17 cellular contexts compared by ENCODE assay signal in the genomic region with DNA sequence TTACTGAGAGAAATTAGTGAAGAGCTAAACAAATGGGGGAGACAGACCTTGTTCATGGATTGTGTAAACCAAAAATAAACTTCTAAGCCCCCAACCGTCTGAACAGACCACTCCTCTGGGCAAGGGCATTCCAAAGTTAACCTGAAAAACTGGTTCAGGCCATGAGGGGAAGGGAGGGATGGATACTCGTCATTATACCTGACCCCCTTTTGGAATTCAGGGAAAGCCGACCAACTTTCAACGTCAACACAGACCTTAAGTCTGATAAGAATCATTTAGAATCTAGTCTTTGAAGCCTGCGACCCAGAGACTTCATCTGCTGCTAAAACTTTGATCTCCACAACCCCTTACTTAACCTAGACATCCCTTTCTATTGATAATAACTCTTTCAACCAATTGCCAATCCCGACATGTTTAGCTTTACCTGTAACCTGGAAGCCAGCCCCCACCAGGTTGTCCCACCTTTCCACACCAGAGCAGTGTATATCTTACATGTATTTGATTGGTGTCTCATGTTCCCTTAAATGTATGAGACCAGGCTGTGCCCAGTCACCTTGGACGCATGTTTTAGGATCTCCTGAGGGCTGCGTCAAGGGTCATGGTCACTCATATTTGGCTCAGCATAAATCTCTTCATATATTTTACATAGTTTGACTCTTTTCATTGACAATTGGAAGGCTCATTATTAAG. TPM values are rescaled to one million over a fixed set of nuclear protein-coding genes. Genes with fewer than 3 reads are reported as not detected.
DNase-seq lines count a peak whose midpoint lies in the region; ATAC-seq and TF ChIP-seq lines count a peak whose summit lies in the region.
"Had no signal": no experiment of that assay in that cellular context is flagged by ENCODE, and none has a peak within 500 bp of the region (broad histone marks: within the 10 kb centered on the region; RNA-seq: fewer than 3 reads in every experiment).

No MANE protein-coding gene starts in this region.

- DNase-seq in T-helper 1 cell (no peak), T-cell (no peak), mesothelial cell of epicardium (ENCODE audit: low spot score in 2 of 2, unreplicated experiment in 2 of 2) (peak in 1 of 2 experiments; percentile 0), GM23248 (no peak), NOMO-1 treated with dmso at 0.1 percent for 144 hours (lab: John Stamatoyannopoulos, UW; ENCODE audit: unreplicated experiment) (no peak)
- no peak for DNase-seq in activated CD4-positive, alpha-beta memory T cell treated with anti-CD3 and anti-CD28 coated beads, Interleukin-2, amount 10 ng/mL, durations not matched to agents 7 days and 5 days
- DNase-seq: COR-L47, NCI-H1436 treated with DMSO at 0.1 percent for 48 hours, NCI-H2081 treated with DMSO at 0.1 percent for 48 hours, NCI-H2227 treated with DMSO at 0.1 percent for 48 hours, NCI-H526 treated with DMSO at 0.1 percent for 48 hours, SK-N-SH had no signal

- H2AFZ ChIP-seq in GM23248, result no peak overlapping the region

- no peak overlapping the region for H3K27ac ChIP-seq in GM23248
- H3K27ac ChIP-seq: 22Rv1; BLaER1 treated with 17β-estradiol and CSF1 and Interleukin-3, amounts not matched to agents 10 nM and 100 nM had no signal

- no peak overlapping the region for H3K4me2 ChIP-seq in GM23248 (ENCODE audit: unreplicated experiment)
- H3K4me2 ChIP-seq: BLaER1 treated with 17β-estradiol and CSF1 and Interleukin-3, amounts not matched to agents 10 nM and 100 nM; SK-N-SH had no signal

- H3K4me1 Mint-ChIP-seq in T-helper 1 cell treated with Interleukin-12 subunit alpha and Interleukin-12 subunit beta and Interleukin-4 antibody, amounts not matched to agents 30 μg/mL and 1 μg/mL, for 36 hours (ENCODE audit: low read depth), result peaks cover 35% of the 10 kb centered on the region
- H3K4me1 Mint-ChIP-seq in T-cell, result peaks cover 30 to 35% (median 32%) of the 10 kb centered on the region in 3 donors
- peaks cover 46% of the 10 kb centered on the region for H3K4me1 Mint-ChIP-seq in mesothelial cell of epicardium
- peaks cover 47% of the 10 kb centered on the region for H3K4me1 Mint-ChIP-seq in stimulated activated memory B cell treated with anti-CD40 and anti-IgM and Interleukin-4, amounts not matched to agents 10 μg/mL and 1 μg/mL and 100 μg/mL, for 72 hours
- H3K4me1 Mint-ChIP-seq in activated CD4-positive, alpha-beta memory T cell treated with anti-CD3 and anti-CD28 coated beads, Interleukin-2, amount 10 ng/mL, durations not matched to agents 7 days and 5 days, result peaks cover 33% of the 10 kb centered on the region

- H3K27ac Mint-ChIP-seq in T-helper 1 cell treated with Interleukin-12 subunit alpha and Interleukin-12 subunit beta and Interleukin-4 antibody, amounts not matched to agents 30 μg/mL and 1 μg/mL, for 36 hours, result peak overlapping the region; percentile 31
- H3K27ac Mint-ChIP-seq in T-cell, result peak overlapping the region; percentile 24 to 79
- peak overlapping the region; percentile 70 for H3K27ac Mint-ChIP-seq in mesothelial cell of epicardium
- H3K27ac Mint-ChIP-seq in stimulated activated memory B cell treated with anti-CD40 and anti-IgM and Interleukin-4, amounts not matched to agents 10 μg/mL and 1 μg/mL and 100 μg/mL, for 72 hours, result peak overlapping the region; percentile 9
- H3K27ac Mint-ChIP-seq in activated CD4-positive, alpha-beta memory T cell treated with anti-CD3 and anti-CD28 coated beads, Interleukin-2, amount 10 ng/mL, durations not matched to agents 7 days and 5 days, result no peak overlapping the region

- WGBS in GM23248 (ENCODE audit: low coverage in 1 of 2, low lambda C conversion rate in 2 of 2, missing lambda C conversion rate in 2 of 2), 2 experiments, result 65 to 69% methylated on average over 8 of the region's 8 CpGs

- H3K9me2 ChIP-seq in GM23248 (ENCODE audit: insufficient read depth), result no peaks in the 10 kb centered on the region
- H3K9me2 ChIP-seq: SK-N-SH had no signal

- no peaks in the 10 kb centered on the region for H3K9me3 ChIP-seq in GM23248 (ENCODE audit: low read depth)
- H3K9me3 ChIP-seq: BLaER1 treated with 17β-estradiol and CSF1 and Interleukin-3, amounts not matched to agents 10 nM and 100 nM; SK-N-SH had no signal

- no peak for ATAC-seq in T-cell (replicated peaks in 1 of 4)
- ATAC-seq in stimulated activated memory B cell treated with anti-CD40 and anti-IgM and Interleukin-4, amounts not matched to agents 10 μg/mL and 1 μg/mL and 100 μg/mL, for 72 hours, result no peak
- ATAC-seq: HCT116 had no signal

- no peak overlapping the region for H3K4me3 Mint-ChIP-seq in T-helper 1 cell treated with Interleukin-12 subunit alpha and Interleukin-12 subunit beta and Interleukin-4 antibody, amounts not matched to agents 30 μg/mL and 1 μg/mL, for 36 hours
- no peak overlapping the region for H3K4me3 Mint-ChIP-seq in T-cell
- H3K4me3 Mint-ChIP-seq in mesothelial cell of epicardium, result no peak overlapping the region
- no peak overlapping the region for H3K4me3 Mint-ChIP-seq in stimulated activated memory B cell treated with anti-CD40 and anti-IgM and Interleukin-4, amounts not matched to agents 10 μg/mL and 1 μg/mL and 100 μg/mL, for 72 hours
- no peak overlapping the region for H3K4me3 Mint-ChIP-seq in activated CD4-positive, alpha-beta memory T cell treated with anti-CD3 and anti-CD28 coated beads, Interleukin-2, amount 10 ng/mL, durations not matched to agents 7 days and 5 days

- H3K79me2 ChIP-seq in GM23248 (ENCODE audit: insufficient read depth), result no peaks in the 10 kb centered on the region

- CTCF ChIA-PET in T-cell (lab: Charles Lee), result interaction anchor here in 1 of 2 donors (0.6 kb wide), 1 partner anchor 423 kb away, joined by 3 read pairs; no protein-coding TSS in a partner anchor
- CTCF ChIA-PET in activated CD4-positive, alpha-beta memory T cell treated with anti-CD3 and anti-CD28 coated beads, Interleukin-2, amount 10 ng/mL, durations not matched to agents 7 days and 5 days (lab: Charles Lee), result no interaction called here

- H3K9me3 Mint-ChIP-seq in T-helper 1 cell treated with Interleukin-12 subunit alpha and Interleukin-12 subunit beta and Interleukin-4 antibody, amounts not matched to agents 30 μg/mL and 1 μg/mL, for 36 hours, result no peaks in the 10 kb centered on the region
- H3K9me3 Mint-ChIP-seq in T-cell, result no peaks in the 10 kb centered on the region
- no peaks in the 10 kb centered on the region for H3K9me3 Mint-ChIP-seq in mesothelial cell of epicardium
- no peaks in the 10 kb centered on the region for H3K9me3 Mint-ChIP-seq in stimulated activated memory B cell treated with anti-CD40 and anti-IgM and Interleukin-4, amounts not matched to agents 10 μg/mL and 1 μg/mL and 100 μg/mL, for 72 hours
- H3K9me3 Mint-ChIP-seq in activated CD4-positive, alpha-beta memory T cell treated with anti-CD3 and anti-CD28 coated beads, Interleukin-2, amount 10 ng/mL, durations not matched to agents 7 days and 5 days, result no peaks in the 10 kb centered on the region

- no peaks in the 10 kb centered on the region for H3K36me3 Mint-ChIP-seq in T-helper 1 cell treated with Interleukin-12 subunit alpha and Interleukin-12 subunit beta and Interleukin-4 antibody, amounts not matched to agents 30 μg/mL and 1 μg/mL, for 36 hours (ENCODE audit: low read depth)
- no peaks in the 10 kb centered on the region for H3K36me3 Mint-ChIP-seq in T-cell
- H3K36me3 Mint-ChIP-seq in mesothelial cell of epicardium, result no peaks in the 10 kb centered on the region
- no peaks in the 10 kb centered on the region for H3K36me3 Mint-ChIP-seq in stimulated activated memory B cell treated with anti-CD40 and anti-IgM and Interleukin-4, amounts not matched to agents 10 μg/mL and 1 μg/mL and 100 μg/mL, for 72 hours
- no peaks in the 10 kb centered on the region for H3K36me3 Mint-ChIP-seq in activated CD4-positive, alpha-beta memory T cell treated with anti-CD3 and anti-CD28 coated beads, Interleukin-2, amount 10 ng/mL, durations not matched to agents 7 days and 5 days (ENCODE audit: low read depth)

- in situ Hi-C loops in GM23248 (cut with MboI), result no loop called here

- POLR2A ChIA-PET in T-cell (lab: Charles Lee), result no interaction called here
- POLR2A ChIA-PET in activated CD4-positive, alpha-beta memory T cell treated with anti-CD3 and anti-CD28 coated beads, Interleukin-2, amount 10 ng/mL, durations not matched to agents 7 days and 5 days (lab: Charles Lee), result interaction anchor here (0.6 to 1.1 kb wide), 2 partner anchors 12 to 15 kb away, joined by 3 read pairs; no protein-coding TSS in a partner anchor

- H3K4me3 ChIP-seq in GM23248, result no peak overlapping the region
- H3K4me3 ChIP-seq: BLaER1 treated with 17β-estradiol and CSF1 and Interleukin-3, amounts not matched to agents 10 nM and 100 nM had no signal

- peaks cover 8% of the 10 kb centered on the region; the same call in 1 of the 2 replicates for H3F3A ChIP-seq in GM23248 (ENCODE audit: insufficient read depth)

- H3K9ac ChIP-seq in GM23248, result no peak overlapping the region
- H3K9ac ChIP-seq: BLaER1 treated with 17β-estradiol and CSF1 and Interleukin-3, amounts not matched to agents 10 nM and 100 nM; SK-N-SH had no signal

- no peaks in the 10 kb centered on the region for H3K4me1 ChIP-seq in GM23248 (ENCODE audit: insufficient read depth)

- H3K27me3 Mint-ChIP-seq in T-helper 1 cell treated with Interleukin-12 subunit alpha and Interleukin-12 subunit beta and Interleukin-4 antibody, amounts not matched to agents 30 μg/mL and 1 μg/mL, for 36 hours (ENCODE audit: low read depth), result no peaks in the 10 kb centered on the region
- H3K27me3 Mint-ChIP-seq in T-cell, result no peaks in the 10 kb centered on the region
- no peaks in the 10 kb centered on the region for H3K27me3 Mint-ChIP-seq in mesothelial cell of epicardium (ENCODE audit: low read depth)
- no peaks in the 10 kb centered on the region for H3K27me3 Mint-ChIP-seq in stimulated activated memory B cell treated with anti-CD40 and anti-IgM and Interleukin-4, amounts not matched to agents 10 μg/mL and 1 μg/mL and 100 μg/mL, for 72 hours
- no peaks in the 10 kb centered on the region for H3K27me3 Mint-ChIP-seq in activated CD4-positive, alpha-beta memory T cell treated with anti-CD3 and anti-CD28 coated beads, Interleukin-2, amount 10 ng/mL, durations not matched to agents 7 days and 5 days

- TF ChIP-seq CTCF in mesothelial cell of epicardium (IDR thresholded peaks at IDR 0.05; ENCODE audit: unreplicated experiment), result no peak

- no peaks in the 10 kb centered on the region for H3K36me3 ChIP-seq in GM23248 (ENCODE audit: low read depth)
- H3K36me3 ChIP-seq: BLaER1 treated with 17β-estradiol and CSF1 and Interleukin-3, amounts not matched to agents 10 nM and 100 nM had no signal

- H4K20me1 ChIP-seq in GM23248 (ENCODE audit: insufficient read depth), result no peaks in the 10 kb centered on the region

- no peaks in the 10 kb centered on the region for H3K27me3 ChIP-seq in GM23248 (replicated peaks; ENCODE audit: insufficient read depth)

RNA-seq across cellular contexts. Expression of gene SLC19A1, which starts 5.1 kb away (rescaled TPM):
- total RNA-seq in T-cell (10 to 100 TPM; 10.4 to 19.2 (median 16.4) TPM), mesothelial cell of epicardium (32.6 to 36.8 TPM (median 33.0 TPM) in 3 replicates)
- total RNA-seq in activated CD4-positive, alpha-beta memory T cell treated with anti-CD3 and anti-CD28 coated beads, Interleukin-2, amount 10 ng/mL, durations not matched to agents 7 days and 5 days, result 10 to 100 TPM; 30.0 to 31.2 TPM
- total RNA-seq in GM23248 (2014; rRNA removed; shearing (Covaris generic)), result 6.8 and 7.8 TPM in 2 replicates
- 7.8 and 8.4 TPM in 2 replicates for polyA plus RNA-seq in GM23248 (2016; fragmentation: Nextera tagmentation; extraction: Ambion mirVana)
